7 cellular contexts compared by ENCODE assay signal in the genomic region with DNA sequence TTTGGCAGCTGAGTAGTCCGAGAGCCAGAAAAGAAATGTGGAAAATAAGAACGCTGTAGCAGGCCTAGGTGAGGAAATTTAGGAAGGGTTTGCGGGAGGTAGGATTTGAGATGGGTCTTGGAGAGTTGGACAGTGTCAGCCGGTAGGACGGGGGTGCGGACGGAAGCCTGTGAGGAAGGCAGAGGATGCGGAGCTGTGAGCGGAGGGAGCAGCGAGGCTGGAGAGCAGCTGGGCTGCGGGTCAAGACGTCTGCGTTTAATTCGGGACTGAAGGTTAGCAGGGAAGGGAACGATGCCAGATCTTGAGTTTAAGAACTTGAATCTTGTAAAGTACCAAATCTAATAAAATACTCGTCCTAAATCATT. TPM values are rescaled to one million over a fixed set of nuclear protein-coding genes. Genes with fewer than 3 reads are reported as not detected.
DNase-seq lines count a peak whose midpoint lies in the region; ATAC-seq, FAIRE-seq and TF ChIP-seq lines count a peak whose summit lies in the region.
"Had no signal": no experiment of that assay in that cellular context is flagged by ENCODE, and none has a peak within 500 bp of the region (broad histone marks: within the 10 kb centered on the region; RNA-seq: fewer than 3 reads in every experiment).

No MANE protein-coding gene starts in this region.

- CTCF ChIA-PET in A549 (lab: Yijun Ruan, JAX) = interaction anchor here (1.2 to 78.3 kb wide), 9 partner anchors 8 to 73 kb away, joined by 3 to 3090 read pairs (median 4); a partner anchor contains a TSS

- 87% methylated on average over 16 of the region's 16 CpGs for WGBS in A549 (ENCODE audit: missing lambda C conversion rate)

- no peak for DNase-seq in A549 (ENCODE audit: low read depth in 1 of 2, low spot score in 1 of 2)
- no peak for DNase-seq in SJCRH30
- DNase-seq in iPS-NIHi11 (ENCODE audit: low spot score) = peak; percentile 49
- DNase-seq in NCI-H2029 treated with DMSO at 0.1 percent for 48 hours (lab: John Stamatoyannopoulos, UW) = no peak
- DNase-seq in frontal cortex (ENCODE audit: low spot score in 2 of 2) = no peak

- TF ChIP-seq RAD21 in A549 (conservative IDR thresholded peaks at IDR 0.05 in 1 of 2, IDR thresholded peaks at IDR 0.05 in 1 of 2) = no peak

- H3K36me3 ChIP-seq in SJCRH30 = peaks cover 12% of the 10 kb centered on the region

- FAIRE-seq in A549 (lab: Jason Lieb, UNC) = no peak
- FAIRE-seq in frontal cortex (lab: Jason Lieb, UNC) = no peak

- H3K27ac ChIP-seq in A549 (peak overlapping the region in 1 of 2 experiments; percentile 72; a peak in 2 of 6 replicates), SJCRH30 (no peak overlapping the region)
- H3K27ac ChIP-seq: epithelial cell of prostate had no signal

- H3K9me3 ChIP-seq in A549 (no peaks in the 10 kb centered on the region), SJCRH30 (replicated peaks) (no peaks in the 10 kb centered on the region)

- 0 out of 3 replicates have a peak, but pooled peaks cover 4% of the 10 kb centered on the region for H3K4me1 ChIP-seq in A549
- H3K4me1 ChIP-seq in SJCRH30 = no peaks in the 10 kb centered on the region; the same call in 1 of the 2 replicates

- H3K27me3 ChIP-seq in SJCRH30 = no peaks in the 10 kb centered on the region

- no peak for TF ChIP-seq EP300 in A549 (IDR thresholded peaks at IDR 0.05)

- POLR2A ChIA-PET in A549 (lab: Yijun Ruan, JAX) = interaction anchor here (0.7 to 1.1 kb wide), 2 partner anchors 20 to 150 kb away, joined by 3 to 4 read pairs; a partner anchor contains a TSS

- H3K4me3 ChIP-seq in A549 (peak overlapping the region; percentile 89), SJCRH30 (peak overlapping the region; percentile 67)

- ATAC-seq in A549 (no peak), HG02938 (IDR thresholded peaks at IDR 0.05; ENCODE audit: unreplicated experiment) (no peak)

- no peak for TF ChIP-seq CTCF in A549 (IDR thresholded peaks at IDR 0.05)

- peak overlapping the region; percentile 93 for H3K4me2 ChIP-seq in A549

- no peak for TF ChIP-seq POLR2A in A549 (IDR thresholded peaks at IDR 0.05; ENCODE audit: low read length)

TF ChIP-seq in A549, 52 proteins besides CTCF, POLR2A, EP300 and RAD21:
- TF ChIP-seq, protein P1, sequence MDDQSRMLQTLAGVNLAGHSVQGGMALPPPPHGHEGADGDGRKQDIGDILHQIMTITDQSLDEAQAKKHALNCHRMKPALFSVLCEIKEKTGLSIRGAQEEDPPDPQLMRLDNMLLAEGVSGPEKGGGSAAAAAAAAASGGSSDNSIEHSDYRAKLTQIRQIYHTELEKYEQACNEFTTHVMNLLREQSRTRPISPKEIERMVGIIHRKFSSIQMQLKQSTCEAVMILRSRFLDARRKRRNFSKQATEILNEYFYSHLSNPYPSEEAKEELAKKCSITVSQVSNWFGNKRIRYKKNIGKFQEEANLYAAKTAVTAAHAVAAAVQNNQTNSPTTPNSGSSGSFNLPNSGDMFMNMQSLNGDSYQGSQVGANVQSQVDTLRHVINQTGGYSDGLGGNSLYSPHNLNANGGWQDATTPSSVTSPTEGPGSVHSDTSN (IDR thresholded peaks at IDR 0.05) = no peak
- TF ChIP-seq RNF2 (IDR thresholded peaks at IDR 0.05; ENCODE audit: borderline replicate concordance, low read depth) (no peak), JUNB (IDR thresholded peaks at IDR 0.05) (no peak), TP53 (CRISPR knock-in tag; IDR thresholded peaks at IDR 0.05) (no peak), NPAS2 (CRISPR knock-in tag; IDR thresholded peaks at IDR 0.05; ENCODE audit: borderline replicate concordance) (no peak), HEYL (CRISPR knock-in tag; IDR thresholded peaks at IDR 0.05) (no peak)
- TF ChIP-seq, protein P2, sequence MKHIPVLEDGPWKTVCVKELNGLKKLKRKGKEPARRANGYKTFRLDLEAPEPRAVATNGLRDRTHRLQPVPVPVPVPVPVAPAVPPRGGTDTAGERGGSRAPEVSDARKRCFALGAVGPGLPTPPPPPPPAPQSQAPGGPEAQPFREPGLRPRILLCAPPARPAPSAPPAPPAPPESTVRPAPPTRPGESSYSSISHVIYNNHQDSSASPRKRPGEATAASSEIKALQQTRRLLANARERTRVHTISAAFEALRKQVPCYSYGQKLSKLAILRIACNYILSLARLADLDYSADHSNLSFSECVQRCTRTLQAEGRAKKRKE (CRISPR knock-in tag; IDR thresholded peaks at IDR 0.05; ENCODE audit: low read depth) = no peak

RNA-seq across cellular contexts. Expression of a gene that starts 0.7 kb away (rescaled TPM):
- 0.30 and 0.37 TPM in 2 replicates for polyA plus RNA-seq in A549 (2011; rRNA removed)
- 0.48 and 0.73 TPM in 2 replicates for polyA plus RNA-seq in A549 (2012; cell fraction: cytosol; rRNA removed)
- 1.2 and 1.3 TPM in 2 replicates for polyA plus RNA-seq in A549 (2012; cell fraction: nucleus; rRNA removed)
- 0.54 to 0.71 TPM (median 0.66 TPM) in 3 replicates for polyA plus RNA-seq in A549 (2017; fragmentation: RNase III; extraction: RNeasy Plus Mini Kit Qiagen cat#74134 plus additional on column Dnase treatment)
- polyA minus RNA-seq in A549 (2011; rRNA and poly(A)+ RNA removed) = 0.15 and 0.29 TPM in 2 replicates
- 0.53 and 0.71 TPM in 2 replicates for total RNA-seq in SJCRH30 (2014; rRNA removed; shearing (Covaris generic))
- total RNA-seq in frontal cortex = 5.3 TPM

RNA-seq across cellular contexts. Expression of a gene that starts 20.2 kb away (rescaled TPM):
- polyA plus RNA-seq in A549 (2011; rRNA removed) (35.6 and 36.3 TPM in 2 replicates), A549 (2017; fragmentation: RNase III; extraction: RNeasy Plus Mini Kit Qiagen cat#74134 plus additional on column Dnase treatment) (34.8 to 39.8 TPM (median 35.7 TPM) in 3 replicates)
- polyA plus RNA-seq in A549 (2012; cell fraction: cytosol; rRNA removed) = 41.8 and 42.1 TPM in 2 replicates
- polyA plus RNA-seq in A549 (2012; cell fraction: nucleus; rRNA removed) = 58.6 and 62.1 TPM in 2 replicates
- 45.4 and 46.9 TPM in 2 replicates for polyA minus RNA-seq in A549 (2011; rRNA and poly(A)+ RNA removed)
- total RNA-seq in SJCRH30 (2014; rRNA removed; shearing (Covaris generic)) = 33.0 and 38.0 TPM in 2 replicates
- total RNA-seq in frontal cortex = 17.5 TPM

RNA-seq across cellular contexts. Expression of a gene that starts 28.6 kb away (rescaled TPM):
- polyA plus RNA-seq in A549 (2011; rRNA removed) (3.1 and 4.9 TPM in 2 replicates), A549 (2017; fragmentation: RNase III; extraction: RNeasy Plus Mini Kit Qiagen cat#74134 plus additional on column Dnase treatment) (7.9 to 8.6 TPM (median 8.1 TPM) in 3 replicates)
- 3.1 and 4.9 TPM in 2 replicates for polyA plus RNA-seq in A549 (2012; cell fraction: cytosol; rRNA removed)
- 12.5 and 14.9 TPM in 2 replicates for polyA plus RNA-seq in A549 (2012; cell fraction: nucleus; rRNA removed)
- 7.0 and 9.0 TPM in 2 replicates for polyA minus RNA-seq in A549 (2011; rRNA and poly(A)+ RNA removed)
- total RNA-seq in SJCRH30 (2014; rRNA removed; shearing (Covaris generic)) = 1.1 and 1.3 TPM in 2 replicates
- 0.41 TPM for total RNA-seq in frontal cortex

RNA-seq across cellular contexts. Expression of a gene that starts 32.6 kb away (rescaled TPM):
- polyA plus RNA-seq in A549 (2011; rRNA removed) (12.2 and 12.9 TPM in 2 replicates), A549 (2017; fragmentation: RNase III; extraction: RNeasy Plus Mini Kit Qiagen cat#74134 plus additional on column Dnase treatment) (16.5 to 20.0 TPM (median 17.4 TPM) in 3 replicates)
- polyA plus RNA-seq in A549 (2012; cell fraction: cytosol; rRNA removed) = 30.5 and 36.6 TPM in 2 replicates
- polyA plus RNA-seq in A549 (2012; cell fraction: nucleus; rRNA removed) = 46.7 and 62.2 TPM in 2 replicates
- 12.1 and 14.5 TPM in 2 replicates for polyA minus RNA-seq in A549 (2011; rRNA and poly(A)+ RNA removed)
- total RNA-seq in SJCRH30 (2014; rRNA removed; shearing (Covaris generic)) = 21.0 and 22.2 TPM in 2 replicates
- total RNA-seq in frontal cortex = 8.2 TPM

RNA-seq across cellular contexts. Expression of a gene that starts 39.2 kb away (rescaled TPM):
- polyA plus RNA-seq in A549 (2011; rRNA removed) = 3.0 and 3.7 TPM in 2 replicates
- 5.1 and 5.7 TPM in 2 replicates for polyA plus RNA-seq in A549 (2012; cell fraction: cytosol; rRNA removed)
- 8.7 and 14.7 TPM in 2 replicates for polyA plus RNA-seq in A549 (2012; cell fraction: nucleus; rRNA removed)
- polyA plus RNA-seq in A549 (2017; fragmentation: RNase III; extraction: RNeasy Plus Mini Kit Qiagen cat#74134 plus additional on column Dnase treatment) = 8.0 to 10.1 TPM (median 8.5 TPM) in 3 replicates
- polyA minus RNA-seq in A549 (2011; rRNA and poly(A)+ RNA removed) = 6.1 and 10.5 TPM in 2 replicates
- total RNA-seq in SJCRH30 (2014; rRNA removed; shearing (Covaris generic)) = 5.6 and 6.0 TPM in 2 replicates
- total RNA-seq in frontal cortex = 6.1 TPM
